Comparison of ENCODE assay signal across 18 cellular contexts in the genomic region with DNA sequence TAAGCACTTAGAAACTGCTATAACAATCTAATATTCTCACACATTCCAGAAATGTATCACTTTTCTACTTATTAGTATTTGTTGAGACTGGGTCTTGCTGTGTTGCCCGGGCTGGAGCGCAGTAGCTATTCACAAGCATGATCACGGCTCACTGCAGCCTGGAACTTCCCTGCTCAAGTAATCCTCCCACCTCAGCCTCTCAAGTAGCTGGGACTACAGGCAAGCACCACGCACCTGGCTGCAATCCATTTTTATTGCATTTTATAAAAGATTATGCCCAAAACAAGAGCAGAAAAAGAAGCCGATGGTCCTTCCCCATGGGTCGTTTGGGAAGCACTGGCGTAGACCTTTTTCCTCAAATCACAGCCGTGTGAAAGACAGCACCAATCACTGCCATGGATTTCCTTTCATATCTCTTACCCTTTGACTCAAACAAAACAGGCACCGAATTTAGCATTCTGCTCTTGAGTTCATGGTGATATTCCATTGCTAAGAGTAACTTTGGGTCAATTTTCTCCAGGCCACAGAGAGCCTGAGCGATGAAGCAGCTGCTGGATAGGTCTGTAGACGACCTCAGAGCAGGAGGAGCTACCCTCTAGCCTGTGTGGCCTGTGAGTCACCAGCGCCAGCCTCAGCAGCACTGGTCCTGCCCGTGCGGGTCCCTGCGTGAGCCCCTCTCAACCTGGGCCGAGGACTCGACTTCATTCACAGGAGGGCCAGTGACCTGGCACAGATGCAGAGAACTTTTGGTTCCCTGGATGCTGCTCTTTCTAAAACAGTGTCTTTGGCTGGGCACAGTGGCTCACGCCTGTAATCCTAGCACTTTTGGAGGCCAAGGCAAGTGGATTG.
DNase-seq lines count a peak whose midpoint lies in the region; ATAC-seq, FAIRE-seq and TF ChIP-seq lines count a peak whose summit lies in the region.
"Had no signal": no experiment of that assay in that cellular context is flagged by ENCODE, and none has a peak within 500 bp of the region (broad histone marks: within the 10 kb centered on the region; RNA-seq: fewer than 3 reads in every experiment).

No MANE protein-coding gene starts in this region.

- H3K79me2 ChIP-seq in HepG2 (ENCODE audit: insufficient read depth, low read length) = no peaks in the 10 kb centered on the region

- TF ChIP-seq CTCF in liver (IDR thresholded peaks at IDR 0.05; ENCODE audit: low read depth, low read length, missing input control) = no peak
- no peak for TF ChIP-seq CTCF in HepG2 (CRISPR knock-in tag; IDR thresholded peaks at IDR 0.05)
- TF ChIP-seq CTCF in activated B cell treated with CpG ODN at 0.5 μM for 24 hours (IDR thresholded peaks at IDR 0.05) = no peak

- 90% methylated on average over 18 of the region's 18 CpGs for WGBS in liver
- WGBS in HepG2 (ENCODE audit: low lambda C conversion rate) = 96% methylated on average over 14 of the region's 18 CpGs

- H3K4me2 ChIP-seq in HepG2 (ENCODE audit: low read depth, low read length) = no peak overlapping the region
- H3K4me2 ChIP-seq: PC-9 had no signal

- no TSS peak for BruUV-seq in HepG2 (replicated peaks; lab: Mats Ljungman, UMichigan)

- no peak overlapping the region for H3K4me3 Mint-ChIP-seq in activated B cell treated with CpG ODN at 0.5 μM for 24 hours

- H3K36me3 ChIP-seq in liver (ENCODE audit: control insufficient read depth in 4 of 4, insufficient read depth in 3 of 4, low read depth in 1 of 4, low read length in 3 of 4) = peaks cover 0 to 16% (median 10%) of the 10 kb centered on the region in 4 donors
- H3K36me3 ChIP-seq in HepG2 (replicated peaks in 1 of 2; ENCODE audit: control insufficient read depth in 1 of 2, insufficient read depth in 2 of 2, low read length in 2 of 2) = peaks cover 58 to 88% of the 10 kb centered on the region in 2 experiments

- peak overlapping the region; percentile 73 for H3K27ac Mint-ChIP-seq in activated B cell treated with CpG ODN at 0.5 μM for 24 hours

- H3K4me1 ChIP-seq in liver (ENCODE audit: control insufficient read depth in 4 of 4, insufficient read depth in 4 of 4, low read length in 3 of 4) = peaks cover 0 to 5% (median 1%) of the 10 kb centered on the region in 4 donors
- H3K4me1 ChIP-seq in HepG2 (ENCODE audit: insufficient read depth, low read length) = no peaks in the 10 kb centered on the region
- H3K4me1 ChIP-seq: gastroesophageal sphincter, tibial nerve had no signal

- intact Hi-C loops in HepG2 (cut with micrococcal nuclease; ENCODE audit: unreplicated experiment) (no loop called here), activated B cell treated with CpG ODN at 0.5 μM for 24 hours (cut with micrococcal nuclease) (no loop called here), head of caudate nucleus (cut with DNase I) (no loop called here)

- peaks cover 33% of the 10 kb centered on the region for H3K4me1 Mint-ChIP-seq in activated B cell treated with CpG ODN at 0.5 μM for 24 hours

- H3K27me3 ChIP-seq in liver (ENCODE audit: control insufficient read depth in 4 of 4, insufficient read depth in 4 of 4, low read length in 3 of 4) (no peaks in the 10 kb centered on the region), HepG2 (ENCODE audit: control insufficient read depth in 1 of 2, insufficient read depth in 2 of 2, low read length in 2 of 2) (no peaks in the 10 kb centered on the region)
- H3K27me3 ChIP-seq: brain microvascular endothelial cell, gastroesophageal sphincter, tibial nerve had no signal

- no peaks in the 10 kb centered on the region for H4K20me1 ChIP-seq in HepG2 (ENCODE audit: insufficient read depth, low read length)

- TF ChIP-seq RAD21 in liver (IDR thresholded peaks at IDR 0.05) (no peak), HepG2 (CRISPR knock-in tag; IDR thresholded peaks at IDR 0.05) (no peak)

- CTCF ChIA-PET in HepG2 (lab: Yijun Ruan, JAX; ENCODE audit: low intra/inter-chr PET ratio, low total read pairs) = no interaction called here
- CTCF ChIA-PET in activated B cell treated with CpG ODN at 0.5 μM for 24 hours (lab: Charles Lee) = interaction anchor here (1.1 to 1.2 kb wide), 2 partner anchors 11 to 117 kb away, joined by 3 read pairs; no protein-coding TSS in a partner anchor

- peak overlapping the region in 1 of 2 donors; percentile 16 for H3K27ac ChIP-seq in liver (ENCODE audit: low read depth in 1 of 2, low read length in 2 of 2)
- no peak overlapping the region for H3K27ac ChIP-seq in HepG2 (ENCODE audit: extremely low read length, insufficient read depth, low read length)
- H3K27ac ChIP-seq: brain microvascular endothelial cell, gastroesophageal sphincter, PC-9, tibial nerve had no signal

- H3K9ac ChIP-seq in liver (ENCODE audit: low read depth in 1 of 2, low read length in 2 of 2) (no peak overlapping the region), HepG2 (ENCODE audit: insufficient read depth, low read depth, low read length) (no peak overlapping the region)

- no peak for TF ChIP-seq EP300 in HepG2 (IDR thresholded peaks at IDR 0.05; ENCODE audit: low read depth in 2 of 2, low read length in 2 of 2)
- TF ChIP-seq EP300 in HepG2 (CRISPR knock-in tag; IDR thresholded peaks at IDR 0.05; ENCODE audit: borderline replicate concordance) = no peak

- in situ Hi-C loops in HepG2 (cut with HindIII; ENCODE audit: extremely low pct_ligation_motif_present, low pct_unique_long_range_greater_than_20kb) = no loop called here

- TF ChIP-seq POLR2A in HepG2 (IDR thresholded peaks at IDR 0.05; ENCODE audit: insufficient read depth in 1 of 2, low read depth in 2 of 2, low read length in 2 of 2) = no peak

- H3K27me3 Mint-ChIP-seq in activated B cell treated with CpG ODN at 0.5 μM for 24 hours = no peaks in the 10 kb centered on the region

- ATAC-seq in HepG2 (no peak), activated B cell treated with CpG ODN at 0.5 μM for 24 hours (ENCODE audit: low read depth) (peak; percentile 32), HG02884 (IDR thresholded peaks at IDR 0.05; ENCODE audit: unreplicated experiment) (no peak)
- ATAC-seq: activated CD4-positive, CD25-positive, alpha-beta regulatory T cell treated with anti-CD3 and anti-CD28 coated beads, Interleukin-2, amount 50 U/mL, for 24 hours; gastroesophageal sphincter had no signal

- no peak overlapping the region for H3K4me3 ChIP-seq in liver (ENCODE audit: low read depth in 1 of 3, low read length in 3 of 3)
- H3K4me3 ChIP-seq in HepG2 (replicated peaks in 1 of 3; ENCODE audit: insufficient read depth in 1 of 3, low read depth in 2 of 3, low read length in 3 of 3) = no peak overlapping the region
- H3K4me3 ChIP-seq: gastroesophageal sphincter, PC-9, tibial nerve had no signal

- H3K9me3 ChIP-seq in liver (ENCODE audit: control insufficient read depth in 4 of 4, low read length in 3 of 4) = no peaks in the 10 kb centered on the region
- H3K9me3 ChIP-seq in HepG2 (ENCODE audit: low read length) = no peaks in the 10 kb centered on the region
- H3K9me3 ChIP-seq: gastroesophageal sphincter, tibial nerve had no signal

- POLR2A ChIA-PET in HepG2 (lab: Yijun Ruan, JAX) = interaction anchor here (0.6 kb wide), 1 partner anchor 421 kb away, joined by 4 read pairs; no protein-coding TSS in a partner anchor
- POLR2A ChIA-PET in activated B cell treated with CpG ODN at 0.5 μM for 24 hours (lab: Charles Lee) = interaction anchor here (1.0 to 1.3 kb wide), 2 partner anchors 11 to 105 kb away, joined by 3 read pairs; no protein-coding TSS in a partner anchor

- no peak overlapping the region for H2AFZ ChIP-seq in HepG2 (ENCODE audit: low read length)
- H2AFZ ChIP-seq: PC-9 had no signal

- no peak for FAIRE-seq in HepG2 (lab: Jason Lieb, UNC)
- FAIRE-seq: islet of Langerhans had no signal

- DNase-seq in HepG2 (ENCODE audit: low spot score) = no peak
- DNase-seq in activated B cell treated with CpG ODN at 0.5 μM for 24 hours = no peak
- DNase-seq in head of caudate nucleus = peak in 34 of 42 donors; percentile 13 to 82 (median 50)
- DNase-seq in HuH-7.5 (ENCODE audit: low spot score) = no peak
- DNase-seq in EL = no peak
- DNase-seq in NCI-H526 (lab: John Stamatoyannopoulos, UW) = no peak
- DNase-seq: activated effector memory CD4-positive, alpha-beta T cell treated with anti-CD3 and anti-CD28 coated beads, Interleukin-2, amount 50 U/mL, for 16 hours; brain microvascular endothelial cell; GOT3; KBM-7; NCI-H1417; PC-9 had no signal

- peaks cover 93% of the 10 kb centered on the region for H3K36me3 Mint-ChIP-seq in activated B cell treated with CpG ODN at 0.5 μM for 24 hours (ENCODE audit: low read depth)

- H3K9me3 Mint-ChIP-seq in activated B cell treated with CpG ODN at 0.5 μM for 24 hours = no peaks in the 10 kb centered on the region

TF ChIP-seq in liver, 16 proteins besides CTCF, POLR2A, EP300 and RAD21:
- TF ChIP-seq RXRA (IDR thresholded peaks at IDR 0.05) = peak; percentile 54 to 70
- TF ChIP-seq SP1 (IDR thresholded peaks at IDR 0.05) = peak; percentile 28
- no peak for TF ChIP-seq FOXA1 (IDR thresholded peaks at IDR 0.05)
- TF ChIP-seq NR2F2 (IDR thresholded peaks at IDR 0.05) = peak; percentile 93

TF ChIP-seq in HepG2, 621 proteins besides CTCF, POLR2A, EP300 and RAD21 (continues in another document):
- TF ChIP-seq ZNF557 (CRISPR knock-in tag; IDR thresholded peaks at IDR 0.05) = no peak
- TF ChIP-seq, protein P1, sequence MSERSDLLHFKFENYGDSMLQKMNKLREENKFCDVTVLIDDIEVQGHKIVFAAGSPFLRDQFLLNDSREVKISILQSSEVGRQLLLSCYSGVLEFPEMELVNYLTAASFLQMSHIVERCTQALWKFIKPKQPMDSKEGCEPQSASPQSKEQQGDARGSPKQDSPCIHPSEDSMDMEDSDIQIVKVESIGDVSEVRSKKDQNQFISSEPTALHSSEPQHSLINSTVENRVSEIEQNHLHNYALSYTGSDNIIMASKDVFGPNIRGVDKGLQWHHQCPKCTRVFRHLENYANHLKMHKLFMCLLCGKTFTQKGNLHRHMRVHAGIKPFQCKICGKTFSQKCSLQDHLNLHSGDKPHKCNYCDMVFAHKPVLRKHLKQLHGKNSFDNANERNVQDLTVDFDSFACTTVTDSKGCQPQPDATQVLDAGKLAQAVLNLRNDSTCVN (CRISPR knock-in tag; IDR thresholded peaks at IDR 0.05; ENCODE audit: borderline replicate concordance) = no peak
- no peak for TF ChIP-seq FIP1L1 (IDR thresholded peaks at IDR 0.05; ENCODE audit: borderline replicate concordance, insufficient read depth, low read depth, low read length)
- TF ChIP-seq MZF1 (CRISPR knock-in tag; IDR thresholded peaks at IDR 0.05; ENCODE audit: borderline replicate concordance) = no peak
- no peak for TF ChIP-seq ZEB1 (IDR thresholded peaks at IDR 0.05; ENCODE audit: insufficient replicate concordance, low read depth)
- TF ChIP-seq STAT5B (CRISPR knock-in tag; IDR thresholded peaks at IDR 0.05) = no peak
- TF ChIP-seq FOXM1 (CRISPR knock-in tag; IDR thresholded peaks at IDR 0.05) = no peak
- TF ChIP-seq ZNF136 (CRISPR knock-in tag; IDR thresholded peaks at IDR 0.05; ENCODE audit: low read depth) = no peak
- no peak for TF ChIP-seq ZSCAN29 (CRISPR knock-in tag; conservative IDR thresholded peaks at IDR 0.05)
- no peak for TF ChIP-seq ZNF24 (IDR thresholded peaks at IDR 0.05)
- no peak for TF ChIP-seq TCF12 (IDR thresholded peaks at IDR 0.05)
- TF ChIP-seq TCF12 (CRISPR knock-in tag; IDR thresholded peaks at IDR 0.05) = no peak

Comparison
In these comparisons a context has a peak if more than half of its experiments do, and no peak if none do; other contexts are left out.
1. DNase-seq: peak in head of caudate nucleus (34 of 42); none in HepG2 (single experiment), activated B cell treated with CpG ODN at 0.5 μM for 24 hours (single experiment), HuH-7.5 (single experiment), EL (single experiment) and NCI-H526 (0 of 2).